In the genomic region with DNA sequence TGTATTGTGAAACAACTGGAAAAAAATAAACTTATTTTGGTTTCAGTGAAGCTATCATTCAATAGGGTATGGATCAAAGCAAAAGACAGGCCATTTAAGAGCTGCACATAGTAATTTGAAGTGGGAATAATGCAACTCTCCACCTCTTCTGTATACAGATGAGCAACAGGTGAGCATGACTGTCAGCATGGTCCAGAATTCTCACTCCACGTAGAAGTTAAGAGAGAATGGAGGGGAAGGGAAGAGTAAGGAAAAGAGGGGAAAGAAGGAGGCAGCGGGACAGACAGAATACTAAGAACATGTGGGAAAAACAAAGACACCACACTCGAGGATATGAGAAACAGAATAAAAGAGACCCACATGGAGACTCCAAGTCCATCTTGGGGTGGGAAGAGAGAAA, we compare ENCODE assay signal across 3 cellular contexts.
"Had no signal": no experiment of that assay in that cellular context is flagged by ENCODE, and none has a peak within 500 bp of the region (broad histone marks: within the 10 kb centered on the region; RNA-seq: fewer than 3 reads in every experiment).

No MANE protein-coding gene starts in this region.

- H3K4me3 ChIP-seq: GM12878 had no signal

- ATAC-seq: GM12878 had no signal

- DNase-seq: GDM1, GF-D8 had no signal
